ENCODE assay signal across 9 cellular contexts in genomic region chr22:43228330-43228729, GRCh38. TPM values are rescaled to one million over a fixed set of nuclear protein-coding genes. Genes with fewer than 3 reads are reported as not detected.
DNase-seq lines count a peak whose midpoint lies in the region; ATAC-seq and TF ChIP-seq lines count a peak whose summit lies in the region.
"Had no signal": no experiment of that assay in that cellular context is flagged by ENCODE, and none has a peak within 500 bp of the region (broad histone marks: within the 10 kb centered on the region; RNA-seq: fewer than 3 reads in every experiment).

No MANE protein-coding gene starts in this region.

- no peaks in the 10 kb centered on the region for H3K9me3 Mint-ChIP-seq in type B pancreatic cell

- peak overlapping the region; percentile 15 for H3K27ac Mint-ChIP-seq in type B pancreatic cell

- H3K36me3 Mint-ChIP-seq in type B pancreatic cell = no peaks in the 10 kb centered on the region
- H3K36me3 Mint-ChIP-seq: naive thymus-derived CD4-positive, alpha-beta T cell had no signal

- peak; percentile 39 for DNase-seq in stimulated activated CD4-positive, alpha-beta T cell treated with anti-CD3 and anti-CD28 coated beads, Interleukin-15, amount 100 ng/mL, for 24 hours
- no peak for DNase-seq in stimulated activated CD4-positive, alpha-beta T cell treated with anti-CD3 and anti-CD28 coated beads, Interleukin-1b, Interleukin-23, amount 100 ng/mL, for 48 hours
- DNase-seq in OCI-M1 (lab: John Stamatoyannopoulos, UW) (peak; percentile 74), ecto neural progenitor cell (ENCODE audit: low spot score) (peak; percentile 74), type B pancreatic cell (ENCODE audit: extremely low spot score, unreplicated experiment) (no peak), NCI-H2029 (lab: John Stamatoyannopoulos, UW) (no peak)

- peak; percentile 61 for TF ChIP-seq CTCF in type B pancreatic cell (conservative IDR thresholded peaks at IDR 0.05)

- H3K4me3 Mint-ChIP-seq in type B pancreatic cell = no peak overlapping the region
- H3K4me3 Mint-ChIP-seq: naive thymus-derived CD4-positive, alpha-beta T cell had no signal

- peaks cover 25% of the 10 kb centered on the region for H3K27me3 Mint-ChIP-seq in type B pancreatic cell

- ATAC-seq in HG02798 (IDR thresholded peaks at IDR 0.05; ENCODE audit: poor library complexity, unreplicated experiment) (no peak), GM19467 (IDR thresholded peaks at IDR 0.05; ENCODE audit: unreplicated experiment) (no peak)
- ATAC-seq: naive thymus-derived CD4-positive, alpha-beta T cell had no signal

- peaks cover 34% of the 10 kb centered on the region for H3K4me1 Mint-ChIP-seq in type B pancreatic cell (ENCODE audit: unreplicated experiment)

RNA-seq across cellular contexts. Expression of gene TTLL12, which starts 41.4 kb away (rescaled TPM):
- total RNA-seq in type B pancreatic cell (ENCODE audit: low replicate concordance) = 57.3 and 98.5 TPM in 2 replicates

Comparison
In these comparisons a context has a peak if more than half of its experiments do, and no peak if none do; other contexts are left out.
1. DNase-seq: peak in stimulated activated CD4-positive, alpha-beta T cell treated with anti-CD3 and anti-CD28 coated beads, Interleukin-15, amount 100 ng/mL, for 24 hours (single experiment), OCI-M1 (single experiment) and ecto neural progenitor cell (single experiment); none in stimulated activated CD4-positive, alpha-beta T cell treated with anti-CD3 and anti-CD28 coated beads, Interleukin-1b, Interleukin-23, amount 100 ng/mL, for 48 hours (single experiment), type B pancreatic cell (single experiment) and NCI-H2029 (single experiment).